ENCODE assay signal across 1 cellular context in the genomic region with DNA sequence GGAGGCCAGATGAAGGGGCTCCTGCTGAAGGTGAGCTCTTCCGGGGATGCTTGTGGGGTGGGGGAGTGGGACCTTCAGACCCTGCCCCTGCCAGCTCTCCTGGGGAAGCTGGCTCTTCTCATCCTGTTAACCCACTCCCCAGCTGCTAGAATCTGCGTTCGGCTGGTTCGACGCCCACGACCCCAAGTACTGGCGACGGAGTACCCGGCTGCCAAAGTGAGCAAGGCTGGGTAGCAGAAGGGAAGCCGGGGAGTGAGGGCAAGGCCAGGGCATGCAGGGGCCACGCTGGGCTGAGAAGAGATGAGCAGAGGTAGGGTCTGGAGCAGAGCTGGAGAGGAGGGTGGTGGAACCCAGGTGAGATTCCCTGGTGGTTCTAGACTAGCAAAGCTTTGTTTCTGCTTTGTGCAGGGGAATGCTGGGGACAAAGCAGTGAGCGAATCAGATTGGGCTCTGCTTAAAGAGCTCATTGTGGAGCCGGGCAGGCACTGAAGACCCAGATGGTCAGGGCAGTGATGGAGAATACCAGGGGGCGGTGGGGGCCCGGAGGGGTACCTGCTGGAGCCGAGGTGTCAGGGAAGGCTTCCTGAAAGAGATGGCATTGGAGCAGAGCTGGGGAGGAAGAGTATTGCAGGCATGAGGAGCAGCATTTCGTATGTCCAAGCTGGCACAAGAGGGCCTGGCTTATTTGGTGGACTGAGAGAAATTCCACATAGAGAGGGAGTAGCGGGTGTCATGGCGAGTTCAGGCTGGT.
TF ChIP-seq lines count a peak whose summit lies in the region.

No MANE protein-coding gene starts in this region.

TF ChIP-seq in K562, 482 proteins besides CTCF, POLR2A, EP300 and RAD21:
- no peak for TF ChIP-seq ZNF431 (CRISPR knock-in tag; IDR thresholded peaks at IDR 0.05)
- TF ChIP-seq BRCA1 (IDR thresholded peaks at IDR 0.05) = no peak
- TF ChIP-seq BRCA1 (CRISPR knock-in tag; IDR thresholded peaks at IDR 0.05) = no peak
- TF ChIP-seq ETV1 (tag; conservative IDR thresholded peaks at IDR 0.05; ENCODE audit: low read depth) = no peak
- no peak for TF ChIP-seq ZNF589 (CRISPR knock-in tag; IDR thresholded peaks at IDR 0.05; ENCODE audit: low read depth)
- no peak for TF ChIP-seq CREB1 (IDR thresholded peaks at IDR 0.05)
- TF ChIP-seq CREB1 (CRISPR knock-in tag; IDR thresholded peaks at IDR 0.05) = no peak
- TF ChIP-seq ZSCAN32 (CRISPR knock-in tag; IDR thresholded peaks at IDR 0.05) = no peak
- TF ChIP-seq SP1 (CRISPR knock-in tag; IDR thresholded peaks at IDR 0.05) = no peak
- TF ChIP-seq MIER1 (IDR thresholded peaks at IDR 0.05; ENCODE audit: low read depth) = no peak
- TF ChIP-seq, protein P1, sequence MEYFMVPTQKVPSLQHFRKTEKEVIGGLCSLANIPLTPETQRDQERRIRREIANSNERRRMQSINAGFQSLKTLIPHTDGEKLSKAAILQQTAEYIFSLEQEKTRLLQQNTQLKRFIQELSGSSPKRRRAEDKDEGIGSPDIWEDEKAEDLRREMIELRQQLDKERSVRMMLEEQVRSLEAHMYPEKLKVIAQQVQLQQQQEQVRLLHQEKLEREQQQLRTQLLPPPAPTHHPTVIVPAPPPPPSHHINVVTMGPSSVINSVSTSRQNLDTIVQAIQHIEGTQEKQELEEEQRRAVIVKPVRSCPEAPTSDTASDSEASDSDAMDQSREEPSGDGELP (CRISPR knock-in tag; IDR thresholded peaks at IDR 0.05; ENCODE audit: borderline replicate concordance) = no peak
- TF ChIP-seq C11orf30 (IDR thresholded peaks at IDR 0.05; ENCODE audit: low read depth) = no peak
- TF ChIP-seq CHCHD3 (CRISPR knock-in tag; IDR thresholded peaks at IDR 0.05) = no peak
- TF ChIP-seq, protein P2, sequence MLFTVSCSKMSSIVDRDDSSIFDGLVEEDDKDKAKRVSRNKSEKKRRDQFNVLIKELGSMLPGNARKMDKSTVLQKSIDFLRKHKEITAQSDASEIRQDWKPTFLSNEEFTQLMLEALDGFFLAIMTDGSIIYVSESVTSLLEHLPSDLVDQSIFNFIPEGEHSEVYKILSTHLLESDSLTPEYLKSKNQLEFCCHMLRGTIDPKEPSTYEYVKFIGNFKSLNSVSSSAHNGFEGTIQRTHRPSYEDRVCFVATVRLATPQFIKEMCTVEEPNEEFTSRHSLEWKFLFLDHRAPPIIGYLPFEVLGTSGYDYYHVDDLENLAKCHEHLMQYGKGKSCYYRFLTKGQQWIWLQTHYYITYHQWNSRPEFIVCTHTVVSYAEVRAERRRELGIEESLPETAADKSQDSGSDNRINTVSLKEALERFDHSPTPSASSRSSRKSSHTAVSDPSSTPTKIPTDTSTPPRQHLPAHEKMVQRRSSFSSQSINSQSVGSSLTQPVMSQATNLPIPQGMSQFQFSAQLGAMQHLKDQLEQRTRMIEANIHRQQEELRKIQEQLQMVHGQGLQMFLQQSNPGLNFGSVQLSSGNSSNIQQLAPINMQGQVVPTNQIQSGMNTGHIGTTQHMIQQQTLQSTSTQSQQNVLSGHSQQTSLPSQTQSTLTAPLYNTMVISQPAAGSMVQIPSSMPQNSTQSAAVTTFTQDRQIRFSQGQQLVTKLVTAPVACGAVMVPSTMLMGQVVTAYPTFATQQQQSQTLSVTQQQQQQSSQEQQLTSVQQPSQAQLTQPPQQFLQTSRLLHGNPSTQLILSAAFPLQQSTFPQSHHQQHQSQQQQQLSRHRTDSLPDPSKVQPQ (CRISPR knock-in tag; IDR thresholded peaks at IDR 0.05; ENCODE audit: borderline replicate concordance) = no peak
